8 cellular contexts compared by ENCODE assay signal in the genomic region with DNA sequence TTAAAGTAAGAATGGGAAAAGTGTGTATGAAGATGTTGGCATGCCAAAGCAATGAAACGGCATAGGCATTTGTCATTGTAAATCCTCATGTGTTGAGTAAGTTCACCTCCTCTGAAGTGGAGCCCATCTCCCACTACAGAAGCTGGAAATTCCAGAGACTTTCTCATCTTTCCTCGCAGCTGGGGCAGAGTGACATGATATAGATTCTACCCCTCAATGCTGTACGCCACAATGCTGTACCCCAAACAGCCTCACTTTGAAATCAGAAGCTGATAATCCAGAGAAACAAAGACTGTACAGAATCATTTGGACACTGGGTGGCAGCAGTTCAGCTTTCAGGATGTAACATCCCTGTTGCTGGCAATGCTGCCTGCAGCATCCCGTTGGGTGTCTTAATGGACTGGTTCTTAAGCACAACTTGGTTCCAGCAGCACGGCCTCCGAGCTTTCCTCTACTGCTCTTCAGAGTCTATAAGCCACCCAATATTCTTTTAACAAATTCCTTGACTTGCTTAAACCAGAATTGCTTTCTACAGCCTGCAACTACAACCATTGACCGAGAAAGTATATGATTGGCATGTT. TPM values are rescaled to one million over a fixed set of nuclear protein-coding genes. Genes with fewer than 3 reads are reported as not detected.
DNase-seq lines count a peak whose midpoint lies in the region; ATAC-seq, FAIRE-seq and TF ChIP-seq lines count a peak whose summit lies in the region.

No MANE protein-coding gene starts in this region.

- H3K4me1 ChIP-seq in HepG2 (ENCODE audit: insufficient read depth, low read length) = peaks cover 10% of the 10 kb centered on the region; the same call in 1 of the 2 replicates

- peak; percentile 60 for TF ChIP-seq RAD21 in HepG2 (CRISPR knock-in tag; IDR thresholded peaks at IDR 0.05)

- no TSS peak for BruUV-seq in HepG2 (replicated peaks; lab: Mats Ljungman, UMichigan)

- CTCF ChIA-PET in HepG2 (lab: Yijun Ruan, JAX; ENCODE audit: low intra/inter-chr PET ratio, low total read pairs) = interaction anchor here (1.2 to 2.5 kb wide), 2 partner anchors 58 to 131 kb away, joined by 4 to 34 read pairs; no protein-coding TSS in a partner anchor

- POLR2A ChIA-PET in HepG2 (lab: Yijun Ruan, JAX) = interaction anchor here (1.3 kb wide), 1 partner anchor 58 kb away, joined by 4 read pairs; no protein-coding TSS in a partner anchor

- no peak overlapping the region for H3K9ac ChIP-seq in HepG2 (ENCODE audit: insufficient read depth, low read depth, low read length)

- TF ChIP-seq POLR2A in HepG2 (IDR thresholded peaks at IDR 0.05; ENCODE audit: insufficient read depth in 1 of 2, low read depth in 2 of 2, low read length in 2 of 2) = no peak

- no peak overlapping the region for H3K4me2 ChIP-seq in HepG2 (ENCODE audit: low read depth, low read length)

- no peak overlapping the region for H3K27ac ChIP-seq in HepG2 (ENCODE audit: extremely low read length, insufficient read depth, low read length)

- no peak overlapping the region for H3K4me3 ChIP-seq in HepG2 (replicated peaks in 1 of 3; ENCODE audit: insufficient read depth in 1 of 3, low read depth in 2 of 3, low read length in 3 of 3)

- intact Hi-C loops in HepG2 (cut with micrococcal nuclease; ENCODE audit: unreplicated experiment) = loop anchor here (1.0 to 2.0 kb wide), 3 partner anchors 26 to 110 kb away; no protein-coding TSS in a partner anchor

- TF ChIP-seq EP300 in HepG2 (IDR thresholded peaks at IDR 0.05; ENCODE audit: low read depth in 2 of 2, low read length in 2 of 2) = no peak
- TF ChIP-seq EP300 in HepG2 (CRISPR knock-in tag; IDR thresholded peaks at IDR 0.05; ENCODE audit: borderline replicate concordance) = no peak

- WGBS in HepG2 (ENCODE audit: low lambda C conversion rate) = 24% methylated on average over 6 of the region's 7 CpGs

- H3K27me3 ChIP-seq in HepG2 (ENCODE audit: control insufficient read depth in 1 of 2, insufficient read depth in 2 of 2, low read length in 2 of 2) = peaks cover 0 to 22% of the 10 kb centered on the region in 2 experiments; a peak in 2 of 5 replicates

- no peaks in the 10 kb centered on the region for H3K79me2 ChIP-seq in HepG2 (ENCODE audit: insufficient read depth, low read length)

- H2AFZ ChIP-seq in HepG2 (ENCODE audit: low read length) = no peak overlapping the region

- FAIRE-seq in HepG2 (lab: Jason Lieb, UNC) = peak; percentile 91

- peak; percentile 81 for ATAC-seq in GM18909 (IDR thresholded peaks at IDR 0.05; ENCODE audit: poor library complexity, unreplicated experiment)
- ATAC-seq in HG03175 (IDR thresholded peaks at IDR 0.05; ENCODE audit: unreplicated experiment) = peak; percentile 97
- peak; percentile 96 for ATAC-seq in HepG2

- TF ChIP-seq CTCF in HepG2 (CRISPR knock-in tag; IDR thresholded peaks at IDR 0.05) = peak; percentile 87

- peak; percentile 88 for DNase-seq in Ammon's horn (ENCODE audit: low spot score)
- peak; percentile 80 for DNase-seq in NCI-H2227 (lab: John Stamatoyannopoulos, UW; ENCODE audit: unreplicated experiment)
- peak; percentile 23 for DNase-seq in activated CD4-positive, CD25-positive, alpha-beta regulatory T cell treated with anti-CD3 and anti-CD28 coated beads, Interleukin-2, amount 50 U/mL, for 16 hours (ENCODE audit: low read depth, low spot score)
- peak; percentile 66 for DNase-seq in cerebellar cortex (ENCODE audit: low spot score)
- DNase-seq in HepG2 (ENCODE audit: low spot score) = peak; percentile 68
- peak; percentile 42 for DNase-seq in stimulated activated CD8-positive, alpha-beta memory T cell treated with anti-CD3 and anti-CD28 coated beads, Interleukin-12 subunit alpha, Interleukin-12 subunit beta, amount 100 ng/mL, for 1 hour (ENCODE audit: low read depth)

- no peaks in the 10 kb centered on the region for H4K20me1 ChIP-seq in HepG2 (ENCODE audit: insufficient read depth, low read length)

- in situ Hi-C loops in HepG2 (cut with HindIII; ENCODE audit: extremely low pct_ligation_motif_present, low pct_unique_long_range_greater_than_20kb) = no loop called here

- no peaks in the 10 kb centered on the region for H3K36me3 ChIP-seq in HepG2 (replicated peaks in 1 of 2; ENCODE audit: control insufficient read depth in 1 of 2, insufficient read depth in 2 of 2, low read length in 2 of 2)

- no peaks in the 10 kb centered on the region for H3K9me3 ChIP-seq in HepG2 (ENCODE audit: low read length)

TF ChIP-seq in HepG2, 621 proteins besides CTCF, POLR2A, EP300 and RAD21 (continues in another document):
- TF ChIP-seq FOXA3 (CRISPR knock-in tag; IDR thresholded peaks at IDR 0.05) (peak; percentile 45; the same call in 1 of the 2 replicates), STAG1 (CRISPR knock-in tag; IDR thresholded peaks at IDR 0.05) (peak; percentile 82), ZBTB38 (CRISPR knock-in tag; IDR thresholded peaks at IDR 0.05) (no peak), MTERF4 (CRISPR knock-in tag; IDR thresholded peaks at IDR 0.05) (no peak), REPIN1 (CRISPR knock-in tag; IDR thresholded peaks at IDR 0.05; ENCODE audit: borderline replicate concordance, low read depth) (0 out of 2 replicates have a peak, but pooled peaks have one; percentile 20), ZNF619 (CRISPR knock-in tag; IDR thresholded peaks at IDR 0.05) (no peak), XBP1 (CRISPR knock-in tag; IDR thresholded peaks at IDR 0.05) (no peak)

RNA-seq across cellular contexts. Expression of gene ZC3HAV1L, which starts 18.8 kb away (rescaled TPM):
- total RNA-seq in HepG2 (2016; rRNA removed; fragmentation: Illumina TruSeq; extraction: Trizol) = 8.4 and 11.5 TPM in 2 replicates
- 0.61 and 0.79 TPM in 2 replicates for total RNA-seq in HepG2 (2016; cell fraction: cytosol; rRNA removed; fragmentation: Illumina TruSeq; extraction: Trizol; ENCODE audit: low read depth)
- 9.5 and 10.9 TPM in 2 replicates for total RNA-seq in HepG2 (2016; cell fraction: insoluble cytoplasmic fraction; rRNA removed; fragmentation: Illumina TruSeq; extraction: Trizol)
- total RNA-seq in HepG2 (2016; cell fraction: membrane; rRNA removed; fragmentation: Illumina TruSeq; extraction: Trizol) = 3.9 and 4.7 TPM in 2 replicates
- 6.5 and 8.2 TPM in 2 replicates for total RNA-seq in HepG2 (2016; cell fraction: nucleus; rRNA removed; fragmentation: Illumina TruSeq; extraction: Trizol)
- 10.5 and 11.1 TPM in 2 replicates for polyA plus RNA-seq in HepG2 (2011; rRNA removed)
- polyA plus RNA-seq in HepG2 (2011; cell fraction: cytosol; rRNA removed) = 9.0 and 9.4 TPM in 2 replicates
- polyA plus RNA-seq in HepG2 (2011; cell fraction: nucleus; rRNA removed) = 12.6 and 15.0 TPM in 2 replicates
- polyA plus RNA-seq in HepG2 (2012) = 3.6 and 4.2 TPM in 2 replicates
- 0.07 TPM in 1 of 2 replicates, not detected in the other for polyA plus RNA-seq in HepG2 (2016; cell fraction: cytosol; fragmentation: Illumina TruSeq; extraction: Trizol; ENCODE audit: low read depth)
- polyA plus RNA-seq in HepG2 (2016; cell fraction: insoluble cytoplasmic fraction; fragmentation: Illumina TruSeq; extraction: Trizol; ENCODE audit: low read depth) = 4.0 and 4.1 TPM in 2 replicates
- polyA plus RNA-seq in HepG2 (2016; cell fraction: membrane; fragmentation: Illumina TruSeq; extraction: Trizol; ENCODE audit: low read depth) = 0.38 TPM in 1 of 2 replicates, not detected in the other
- polyA plus RNA-seq in HepG2 (2016; cell fraction: nucleus; fragmentation: Illumina TruSeq; extraction: Trizol; ENCODE audit: insufficient read depth, low read depth) = 4.1 and 4.5 TPM in 2 replicates
- 6.5 and 23.7 TPM in 2 replicates for polyA minus RNA-seq in HepG2 (2011; rRNA and poly(A)+ RNA removed; ENCODE audit: low replicate concordance)
- 24.9 and 27.7 TPM in 2 replicates for polyA minus RNA-seq in HepG2 (2011; cell fraction: cytosol; rRNA and poly(A)+ RNA removed)
- polyA minus RNA-seq in HepG2 (2011; cell fraction: nucleus; rRNA and poly(A)+ RNA removed) = 11.1 and 12.1 TPM in 2 replicates

RNA-seq across cellular contexts. Expression of gene KIAA1549, which starts 35.8 kb away (rescaled TPM):
- 1.8 TPM in 2 replicates for total RNA-seq in HepG2 (2016; rRNA removed; fragmentation: Illumina TruSeq; extraction: Trizol)
- total RNA-seq in HepG2 (2016; cell fraction: cytosol; rRNA removed; fragmentation: Illumina TruSeq; extraction: Trizol; ENCODE audit: low read depth) = 0.88 and 1.0 TPM in 2 replicates
- 1.4 and 1.8 TPM in 2 replicates for total RNA-seq in HepG2 (2016; cell fraction: insoluble cytoplasmic fraction; rRNA removed; fragmentation: Illumina TruSeq; extraction: Trizol)
- total RNA-seq in HepG2 (2016; cell fraction: membrane; rRNA removed; fragmentation: Illumina TruSeq; extraction: Trizol) = 1.5 and 2.2 TPM in 2 replicates
- total RNA-seq in HepG2 (2016; cell fraction: nucleus; rRNA removed; fragmentation: Illumina TruSeq; extraction: Trizol) = 3.1 and 3.6 TPM in 2 replicates
- 1.1 and 1.2 TPM in 2 replicates for polyA plus RNA-seq in HepG2 (2011; rRNA removed)
- 0.95 and 0.96 TPM in 2 replicates for polyA plus RNA-seq in HepG2 (2011; cell fraction: cytosol; rRNA removed)
- 2.4 and 2.6 TPM in 2 replicates for polyA plus RNA-seq in HepG2 (2011; cell fraction: nucleus; rRNA removed)
- 1.3 and 2.0 TPM in 2 replicates for polyA plus RNA-seq in HepG2 (2012)
- 0.15 and 0.22 TPM in 2 replicates for polyA plus RNA-seq in HepG2 (2016; cell fraction: cytosol; fragmentation: Illumina TruSeq; extraction: Trizol; ENCODE audit: low read depth)
- polyA plus RNA-seq in HepG2 (2016; cell fraction: insoluble cytoplasmic fraction; fragmentation: Illumina TruSeq; extraction: Trizol; ENCODE audit: low read depth) = 1.5 and 1.9 TPM in 2 replicates
- 0.65 and 1.0 TPM in 2 replicates for polyA plus RNA-seq in HepG2 (2016; cell fraction: membrane; fragmentation: Illumina TruSeq; extraction: Trizol; ENCODE audit: low read depth)
- 4.3 and 4.8 TPM in 2 replicates for polyA plus RNA-seq in HepG2 (2016; cell fraction: nucleus; fragmentation: Illumina TruSeq; extraction: Trizol; ENCODE audit: insufficient read depth, low read depth)
- polyA minus RNA-seq in HepG2 (2011; rRNA and poly(A)+ RNA removed; ENCODE audit: low replicate concordance) = 4.4 and 12.3 TPM in 2 replicates
- 1.8 and 3.1 TPM in 2 replicates for polyA minus RNA-seq in HepG2 (2011; cell fraction: cytosol; rRNA and poly(A)+ RNA removed)
- polyA minus RNA-seq in HepG2 (2011; cell fraction: nucleus; rRNA and poly(A)+ RNA removed) = 2.6 and 3.1 TPM in 2 replicates

Comparison
In these comparisons a context has a peak if more than half of its experiments do, and no peak if none do; other contexts are left out.
1. DNase-seq: peak in every context shown above with its lines; median percentile 88 in Ammon's horn; 80 in NCI-H2227; 68 in HepG2; 66 in cerebellar cortex; 42 in stimulated activated CD8-positive, alpha-beta memory T cell treated with anti-CD3 and anti-CD28 coated beads, Interleukin-12 subunit alpha, Interleukin-12 subunit beta, amount 100 ng/mL, for 1 hour; 23 in activated CD4-positive, CD25-positive, alpha-beta regulatory T cell treated with anti-CD3 and anti-CD28 coated beads, Interleukin-2, amount 50 U/mL, for 16 hours.